8 cellular contexts compared by ENCODE assay signal in the genomic region with DNA sequence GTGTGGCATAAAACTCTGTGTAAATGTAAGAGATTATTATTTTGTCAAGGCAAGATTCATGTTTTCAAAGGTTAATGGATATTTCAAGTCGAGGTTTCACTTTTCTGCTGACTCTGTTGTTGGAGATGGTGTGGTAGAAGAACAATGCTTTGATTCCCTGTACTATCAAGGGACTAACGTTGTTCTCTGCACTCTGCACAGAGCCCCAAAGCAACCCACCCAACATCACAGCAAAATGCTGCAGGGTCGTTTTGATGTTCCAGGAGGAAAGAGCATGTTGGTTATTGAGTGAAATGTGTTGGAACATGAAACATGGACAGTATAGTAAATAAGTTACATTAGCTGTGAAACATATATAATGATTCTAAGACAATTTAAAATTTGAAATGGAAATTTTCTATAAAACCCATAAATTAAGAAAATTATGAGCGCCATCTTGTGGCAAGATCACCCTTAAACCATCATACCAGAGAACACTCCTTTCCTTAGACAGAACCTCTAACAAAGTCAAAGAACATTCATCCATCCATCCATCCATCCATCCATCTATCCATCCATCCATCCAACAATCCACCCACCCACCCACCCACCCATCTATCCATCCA.
A peak's percentile ranks its signal among the peaks of the same experiment; 100 is the strongest.
DNase-seq lines count a peak whose midpoint lies in the region; ATAC-seq and TF ChIP-seq lines count a peak whose summit lies in the region.

No MANE protein-coding gene starts in this region.

- no peaks in the 10 kb centered on the region for H3K9me3 Mint-ChIP-seq in endodermal cell
- no peaks in the 10 kb centered on the region for H3K9me3 Mint-ChIP-seq in activated T-helper 2 cell treated with anti-CD3 and anti-CD28 coated beads, Interferon-gamma antibody, Interleukin-2, Interleukin-4, amounts not matched to agents 10 μg/mL and 5 μg/mL and 100 μg/mL, durations not matched to agents 14 hours and 24 hours and 36 hours

- intact Hi-C loops in activated T-helper 2 cell treated with anti-CD3 and anti-CD28 coated beads, Interferon-gamma antibody, Interleukin-2, Interleukin-4, amounts not matched to agents 10 μg/mL and 5 μg/mL and 100 μg/mL, durations not matched to agents 14 hours and 24 hours and 36 hours (cut with micrococcal nuclease): loop anchor here (1.0 kb wide), 2 partner anchors 89 to 230 kb away; no protein-coding TSS in a partner anchor

- H3K9me3 ChIP-seq in endodermal cell (ENCODE audit: control insufficient read depth, low read length): no peaks in the 10 kb centered on the region

- no peaks in the 10 kb centered on the region for H3K27me3 Mint-ChIP-seq in endodermal cell (ENCODE audit: insufficient read depth)
- H3K27me3 Mint-ChIP-seq in activated T-helper 2 cell treated with anti-CD3 and anti-CD28 coated beads, Interferon-gamma antibody, Interleukin-2, Interleukin-4, amounts not matched to agents 10 μg/mL and 5 μg/mL and 100 μg/mL, durations not matched to agents 14 hours and 24 hours and 36 hours (ENCODE audit: low read depth): peaks cover 9% of the 10 kb centered on the region

- no peaks in the 10 kb centered on the region for H3K4me1 ChIP-seq in endodermal cell (ENCODE audit: control insufficient read depth, insufficient read depth, low read length)

- peak; percentile 74 for TF ChIP-seq CTCF in endodermal cell (conservative IDR thresholded peaks at IDR 0.05)

- peak; percentile 29 for DNase-seq in stimulated activated CD4-positive, alpha-beta T cell treated with anti-CD3 and anti-CD28 coated beads, Interleukin-4, amount 100 ng/mL, for 24 hours
- DNase-seq in stimulated activated CD4-positive, alpha-beta T cell treated with anti-CD3 and anti-CD28 coated beads, Interleukin-4, amount 100 ng/mL, for 1 hour: no peak
- DNase-seq in NCI-H460 (ENCODE audit: extremely low read depth, low read depth) (peak; percentile 18), endodermal cell (no peak), renal cortical epithelial cell (ENCODE audit: low read depth) (peak; percentile 13)
- no peak for DNase-seq in activated T-helper 2 cell treated with anti-CD3 and anti-CD28 coated beads, Interferon-gamma antibody, Interleukin-2, Interleukin-4, amounts not matched to agents 10 μg/mL and 5 μg/mL and 100 μg/mL, durations not matched to agents 14 hours and 24 hours and 36 hours (ENCODE audit: low spot score)
- DNase-seq in activated effector memory CD4-positive, alpha-beta T cell treated with anti-CD3 and anti-CD28 coated beads, Interleukin-2, amount 50 U/mL, for 16 hours: no peak

- ATAC-seq in HG02884 (IDR thresholded peaks at IDR 0.05; ENCODE audit: unreplicated experiment): no peak

- H3K27me3 ChIP-seq in endodermal cell (ENCODE audit: control insufficient read depth, insufficient read depth, low read length, poor library complexity, severe bottlenecking): no peaks in the 10 kb centered on the region

- no peak overlapping the region for H3K4me3 ChIP-seq in endodermal cell (ENCODE audit: low read length)

- H3K4me1 Mint-ChIP-seq in endodermal cell: peaks cover 2% of the 10 kb centered on the region
- no peaks in the 10 kb centered on the region for H3K4me1 Mint-ChIP-seq in activated T-helper 2 cell treated with anti-CD3 and anti-CD28 coated beads, Interferon-gamma antibody, Interleukin-2, Interleukin-4, amounts not matched to agents 10 μg/mL and 5 μg/mL and 100 μg/mL, durations not matched to agents 14 hours and 24 hours and 36 hours (ENCODE audit: low read depth)

- no peaks in the 10 kb centered on the region for H3K36me3 Mint-ChIP-seq in endodermal cell (ENCODE audit: low read depth)
- no peaks in the 10 kb centered on the region for H3K36me3 Mint-ChIP-seq in activated T-helper 2 cell treated with anti-CD3 and anti-CD28 coated beads, Interferon-gamma antibody, Interleukin-2, Interleukin-4, amounts not matched to agents 10 μg/mL and 5 μg/mL and 100 μg/mL, durations not matched to agents 14 hours and 24 hours and 36 hours (ENCODE audit: low read depth)

- no peak overlapping the region for H3K27ac Mint-ChIP-seq in endodermal cell
- no peak overlapping the region for H3K27ac Mint-ChIP-seq in activated T-helper 2 cell treated with anti-CD3 and anti-CD28 coated beads, Interferon-gamma antibody, Interleukin-2, Interleukin-4, amounts not matched to agents 10 μg/mL and 5 μg/mL and 100 μg/mL, durations not matched to agents 14 hours and 24 hours and 36 hours

- H3K4me3 Mint-ChIP-seq in endodermal cell: no peak overlapping the region
- no peak overlapping the region for H3K4me3 Mint-ChIP-seq in activated T-helper 2 cell treated with anti-CD3 and anti-CD28 coated beads, Interferon-gamma antibody, Interleukin-2, Interleukin-4, amounts not matched to agents 10 μg/mL and 5 μg/mL and 100 μg/mL, durations not matched to agents 14 hours and 24 hours and 36 hours (ENCODE audit: low read depth)

- WGBS in endodermal cell (ENCODE audit: insufficient coverage in 1 of 2, insufficient read length in 1 of 2), 2 experiments: 43 to 50% methylated on average over 2 to 4 of the region's 4 CpGs

- H3K27ac ChIP-seq in endodermal cell (ENCODE audit: low read depth, low read length): no peak overlapping the region

- no peaks in the 10 kb centered on the region for H3K36me3 ChIP-seq in endodermal cell (ENCODE audit: control insufficient read depth, insufficient read depth, low read length)

- no peak overlapping the region for H3K9ac ChIP-seq in endodermal cell (ENCODE audit: extremely low read depth, low read length, poor library complexity, severe bottlenecking)

Comparison
In these comparisons a context has a peak if more than half of its experiments do, and no peak if none do; other contexts are left out.
1. DNase-seq: peak in stimulated activated CD4-positive, alpha-beta T cell treated with anti-CD3 and anti-CD28 coated beads, Interleukin-4, amount 100 ng/mL, for 24 hours (single experiment), NCI-H460 (single experiment) and renal cortical epithelial cell (single experiment); none in stimulated activated CD4-positive, alpha-beta T cell treated with anti-CD3 and anti-CD28 coated beads, Interleukin-4, amount 100 ng/mL, for 1 hour (single experiment), endodermal cell (single experiment), activated T-helper 2 cell treated with anti-CD3 and anti-CD28 coated beads, Interferon-gamma antibody, Interleukin-2, Interleukin-4, amounts not matched to agents 10 μg/mL and 5 μg/mL and 100 μg/mL, durations not matched to agents 14 hours and 24 hours and 36 hours (single experiment) and activated effector memory CD4-positive, alpha-beta T cell treated with anti-CD3 and anti-CD28 coated beads, Interleukin-2, amount 50 U/mL, for 16 hours (single experiment).